Comparison of ENCODE assay signal across 2 cellular contexts in genomic region chr6:15997751-15998388, GRCh38.
TF ChIP-seq lines count a peak whose summit lies in the region.

No MANE protein-coding gene starts in this region.

TF ChIP-seq in SK-N-SH, 30 proteins besides CTCF, POLR2A, EP300 and RAD21:
- TF ChIP-seq, protein P1, sequence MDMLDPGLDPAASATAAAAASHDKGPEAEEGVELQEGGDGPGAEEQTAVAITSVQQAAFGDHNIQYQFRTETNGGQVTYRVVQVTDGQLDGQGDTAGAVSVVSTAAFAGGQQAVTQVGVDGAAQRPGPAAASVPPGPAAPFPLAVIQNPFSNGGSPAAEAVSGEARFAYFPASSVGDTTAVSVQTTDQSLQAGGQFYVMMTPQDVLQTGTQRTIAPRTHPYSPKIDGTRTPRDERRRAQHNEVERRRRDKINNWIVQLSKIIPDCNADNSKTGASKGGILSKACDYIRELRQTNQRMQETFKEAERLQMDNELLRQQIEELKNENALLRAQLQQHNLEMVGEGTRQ (IDR thresholded peaks at IDR 0.05; ENCODE audit: borderline replicate concordance, low read depth, low read length) = no peak
- no peak for TF ChIP-seq YY1 (IDR thresholded peaks at IDR 0.05; ENCODE audit: low read depth)
- TF ChIP-seq, protein P2, sequence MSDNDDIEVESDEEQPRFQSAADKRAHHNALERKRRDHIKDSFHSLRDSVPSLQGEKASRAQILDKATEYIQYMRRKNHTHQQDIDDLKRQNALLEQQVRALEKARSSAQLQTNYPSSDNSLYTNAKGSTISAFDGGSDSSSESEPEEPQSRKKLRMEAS (IDR thresholded peaks at IDR 0.05; ENCODE audit: low read depth) = no peak
- no peak for TF ChIP-seq EZH2phosphoT487 (IDR thresholded peaks at IDR 0.05; ENCODE audit: borderline replicate concordance, low read depth)
- TF ChIP-seq FOXM1 (IDR thresholded peaks at IDR 0.05; ENCODE audit: low read depth) = no peak
- no peak for TF ChIP-seq MEF2A (IDR thresholded peaks at IDR 0.05; ENCODE audit: borderline replicate concordance, low read depth)
- TF ChIP-seq FOXJ3 (CRISPR knock-in tag; IDR thresholded peaks at IDR 0.05) = no peak
- TF ChIP-seq SIN3A (IDR thresholded peaks at IDR 0.05; ENCODE audit: borderline replicate concordance, low read depth, low read length) = no peak
- TF ChIP-seq CHD2 (IDR thresholded peaks at IDR 0.05; ENCODE audit: low read length, partially characterized antibody) = no peak
- no peak for TF ChIP-seq TCF12 (IDR thresholded peaks at IDR 0.05)
- TF ChIP-seq, protein P3, sequence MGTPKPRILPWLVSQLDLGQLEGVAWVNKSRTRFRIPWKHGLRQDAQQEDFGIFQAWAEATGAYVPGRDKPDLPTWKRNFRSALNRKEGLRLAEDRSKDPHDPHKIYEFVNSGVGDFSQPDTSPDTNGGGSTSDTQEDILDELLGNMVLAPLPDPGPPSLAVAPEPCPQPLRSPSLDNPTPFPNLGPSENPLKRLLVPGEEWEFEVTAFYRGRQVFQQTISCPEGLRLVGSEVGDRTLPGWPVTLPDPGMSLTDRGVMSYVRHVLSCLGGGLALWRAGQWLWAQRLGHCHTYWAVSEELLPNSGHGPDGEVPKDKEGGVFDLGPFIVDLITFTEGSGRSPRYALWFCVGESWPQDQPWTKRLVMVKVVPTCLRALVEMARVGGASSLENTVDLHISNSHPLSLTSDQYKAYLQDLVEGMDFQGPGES (IDR thresholded peaks at IDR 0.05; ENCODE audit: low read depth, low read length) = no peak
- TF ChIP-seq SMC3 (IDR thresholded peaks at IDR 0.05; ENCODE audit: low read depth, low read length) = no peak
- TF ChIP-seq RXRA (IDR thresholded peaks at IDR 0.05; ENCODE audit: borderline replicate concordance, low read depth) = no peak

TF ChIP-seq in K562, 482 proteins besides CTCF, POLR2A, EP300 and RAD21 (continued from another document and continues in another):
- TF ChIP-seq SFPQ (IDR thresholded peaks at IDR 0.05; ENCODE audit: low read depth, low read length) = no peak
- no peak for TF ChIP-seq ZNF217 (CRISPR knock-in tag; IDR thresholded peaks at IDR 0.05)
- no peak for TF ChIP-seq ZBTB9 (CRISPR knock-in tag; IDR thresholded peaks at IDR 0.05)
- TF ChIP-seq PHB2 (IDR thresholded peaks at IDR 0.05; ENCODE audit: low read depth) = no peak
- no peak for TF ChIP-seq EWSR1 (IDR thresholded peaks at IDR 0.05; ENCODE audit: borderline replicate concordance, low read depth, partially characterized antibody)
- no peak for TF ChIP-seq TFAM (CRISPR knock-in tag; conservative IDR thresholded peaks at IDR 0.05)
- TF ChIP-seq MYC (IDR thresholded peaks at IDR 0.05; ENCODE audit: low read depth, low read length) = no peak
- TF ChIP-seq MYC (CRISPR knock-in tag; IDR thresholded peaks at IDR 0.05; ENCODE audit: borderline replicate concordance, low read depth) = no peak
- no peak for TF ChIP-seq SRSF1 (IDR thresholded peaks at IDR 0.05; ENCODE audit: low read depth, low read length)
- TF ChIP-seq NFATC3 (IDR thresholded peaks at IDR 0.05) = no peak
- no peak for TF ChIP-seq COPS2 (conservative IDR thresholded peaks at IDR 0.05)
- TF ChIP-seq MTA2 (IDR thresholded peaks at IDR 0.05; ENCODE audit: low read depth) = peak; percentile 46; the same call in 1 of the 2 replicates
- peak; percentile 45; the same call in 1 of the 2 replicates for TF ChIP-seq SMARCE1 (IDR thresholded peaks at IDR 0.05)
- no peak for TF ChIP-seq NFIX (CRISPR knock-in tag; IDR thresholded peaks at IDR 0.05; ENCODE audit: low read depth)
- TF ChIP-seq, protein P4, sequence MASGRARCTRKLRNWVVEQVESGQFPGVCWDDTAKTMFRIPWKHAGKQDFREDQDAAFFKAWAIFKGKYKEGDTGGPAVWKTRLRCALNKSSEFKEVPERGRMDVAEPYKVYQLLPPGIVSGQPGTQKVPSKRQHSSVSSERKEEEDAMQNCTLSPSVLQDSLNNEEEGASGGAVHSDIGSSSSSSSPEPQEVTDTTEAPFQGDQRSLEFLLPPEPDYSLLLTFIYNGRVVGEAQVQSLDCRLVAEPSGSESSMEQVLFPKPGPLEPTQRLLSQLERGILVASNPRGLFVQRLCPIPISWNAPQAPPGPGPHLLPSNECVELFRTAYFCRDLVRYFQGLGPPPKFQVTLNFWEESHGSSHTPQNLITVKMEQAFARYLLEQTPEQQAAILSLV (tag; IDR thresholded peaks at IDR 0.05) = no peak
- peak; percentile 78 for TF ChIP-seq ARID1B (IDR thresholded peaks at IDR 0.05)
- no peak for TF ChIP-seq ZNF696 (CRISPR knock-in tag; conservative IDR thresholded peaks at IDR 0.05)
- TF ChIP-seq, protein P5, sequence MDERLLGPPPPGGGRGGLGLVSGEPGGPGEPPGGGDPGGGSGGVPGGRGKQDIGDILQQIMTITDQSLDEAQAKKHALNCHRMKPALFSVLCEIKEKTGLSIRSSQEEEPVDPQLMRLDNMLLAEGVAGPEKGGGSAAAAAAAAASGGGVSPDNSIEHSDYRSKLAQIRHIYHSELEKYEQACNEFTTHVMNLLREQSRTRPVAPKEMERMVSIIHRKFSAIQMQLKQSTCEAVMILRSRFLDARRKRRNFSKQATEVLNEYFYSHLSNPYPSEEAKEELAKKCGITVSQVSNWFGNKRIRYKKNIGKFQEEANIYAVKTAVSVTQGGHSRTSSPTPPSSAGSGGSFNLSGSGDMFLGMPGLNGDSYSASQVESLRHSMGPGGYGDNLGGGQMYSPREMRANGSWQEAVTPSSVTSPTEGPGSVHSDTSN (CRISPR knock-in tag; IDR thresholded peaks at IDR 0.05; ENCODE audit: low read depth) = no peak
- TF ChIP-seq, protein P5 (tag; conservative IDR thresholded peaks at IDR 0.05; ENCODE audit: low read depth) = 0 out of 2 replicates have a peak, but pooled peaks have one; percentile 18
- TF ChIP-seq ZNF764 (CRISPR knock-in tag; IDR thresholded peaks at IDR 0.05; ENCODE audit: low read depth) = no peak
- TF ChIP-seq, protein P6, sequence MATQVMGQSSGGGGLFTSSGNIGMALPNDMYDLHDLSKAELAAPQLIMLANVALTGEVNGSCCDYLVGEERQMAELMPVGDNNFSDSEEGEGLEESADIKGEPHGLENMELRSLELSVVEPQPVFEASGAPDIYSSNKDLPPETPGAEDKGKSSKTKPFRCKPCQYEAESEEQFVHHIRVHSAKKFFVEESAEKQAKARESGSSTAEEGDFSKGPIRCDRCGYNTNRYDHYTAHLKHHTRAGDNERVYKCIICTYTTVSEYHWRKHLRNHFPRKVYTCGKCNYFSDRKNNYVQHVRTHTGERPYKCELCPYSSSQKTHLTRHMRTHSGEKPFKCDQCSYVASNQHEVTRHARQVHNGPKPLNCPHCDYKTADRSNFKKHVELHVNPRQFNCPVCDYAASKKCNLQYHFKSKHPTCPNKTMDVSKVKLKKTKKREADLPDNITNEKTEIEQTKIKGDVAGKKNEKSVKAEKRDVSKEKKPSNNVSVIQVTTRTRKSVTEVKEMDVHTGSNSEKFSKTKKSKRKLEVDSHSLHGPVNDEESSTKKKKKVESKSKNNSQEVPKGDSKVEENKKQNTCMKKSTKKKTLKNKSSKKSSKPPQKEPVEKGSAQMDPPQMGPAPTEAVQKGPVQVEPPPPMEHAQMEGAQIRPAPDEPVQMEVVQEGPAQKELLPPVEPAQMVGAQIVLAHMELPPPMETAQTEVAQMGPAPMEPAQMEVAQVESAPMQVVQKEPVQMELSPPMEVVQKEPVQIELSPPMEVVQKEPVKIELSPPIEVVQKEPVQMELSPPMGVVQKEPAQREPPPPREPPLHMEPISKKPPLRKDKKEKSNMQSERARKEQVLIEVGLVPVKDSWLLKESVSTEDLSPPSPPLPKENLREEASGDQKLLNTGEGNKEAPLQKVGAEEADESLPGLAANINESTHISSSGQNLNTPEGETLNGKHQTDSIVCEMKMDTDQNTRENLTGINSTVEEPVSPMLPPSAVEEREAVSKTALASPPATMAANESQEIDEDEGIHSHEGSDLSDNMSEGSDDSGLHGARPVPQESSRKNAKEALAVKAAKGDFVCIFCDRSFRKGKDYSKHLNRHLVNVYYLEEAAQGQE (CRISPR knock-in tag; IDR thresholded peaks at IDR 0.05; ENCODE audit: low read depth) = no peak
- TF ChIP-seq, protein P7, sequence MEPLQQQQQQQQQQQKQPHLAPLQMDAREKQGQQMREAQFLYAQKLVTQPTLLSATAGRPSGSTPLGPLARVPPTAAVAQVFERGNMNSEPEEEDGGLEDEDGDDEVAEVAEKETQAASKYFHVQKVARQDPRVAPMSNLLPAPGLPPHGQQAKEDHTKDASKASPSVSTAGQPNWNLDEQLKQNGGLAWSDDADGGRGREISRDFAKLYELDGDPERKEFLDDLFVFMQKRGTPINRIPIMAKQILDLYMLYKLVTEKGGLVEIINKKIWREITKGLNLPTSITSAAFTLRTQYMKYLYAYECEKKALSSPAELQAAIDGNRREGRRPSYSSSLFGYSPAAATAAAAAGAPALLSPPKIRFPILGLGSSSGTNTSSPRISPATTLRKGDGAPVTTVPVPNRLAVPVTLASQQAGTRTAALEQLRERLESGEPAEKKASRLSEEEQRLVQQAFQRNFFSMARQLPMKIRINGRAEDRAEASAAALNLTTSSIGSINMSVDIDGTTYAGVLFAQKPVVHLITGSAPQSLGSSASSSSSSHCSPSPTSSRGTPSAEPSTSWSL (CRISPR knock-in tag; IDR thresholded peaks at IDR 0.05; ENCODE audit: borderline replicate concordance) = no peak
- TF ChIP-seq DMBX1 (CRISPR knock-in tag; IDR thresholded peaks at IDR 0.05; ENCODE audit: borderline replicate concordance) = no peak
- TF ChIP-seq FOXK2 (conservative IDR thresholded peaks at IDR 0.05 in 1 of 2, IDR thresholded peaks at IDR 0.05 in 1 of 2; ENCODE audit: low read depth in 2 of 2) = peak in 1 of 2 experiments; percentile 55; a peak in 2 of 4 replicates
- no peak for TF ChIP-seq KHSRP (IDR thresholded peaks at IDR 0.05)
- TF ChIP-seq JUND (IDR thresholded peaks at IDR 0.05; ENCODE audit: borderline replicate concordance, low read depth, low read length) = no peak
- no peak for TF ChIP-seq JUND (tag; IDR thresholded peaks at IDR 0.05; ENCODE audit: borderline replicate concordance, low read depth, low read length)
- TF ChIP-seq ZBTB8A (IDR thresholded peaks at IDR 0.05; ENCODE audit: partially characterized antibody) = no peak
- TF ChIP-seq ZNF766 (CRISPR knock-in tag; conservative IDR thresholded peaks at IDR 0.05) = no peak
- no peak for TF ChIP-seq SNIP1 (IDR thresholded peaks at IDR 0.05; ENCODE audit: low read depth)
- peak; percentile 36; the same call in 1 of the 2 replicates for TF ChIP-seq CTBP1 (IDR thresholded peaks at IDR 0.05; ENCODE audit: borderline replicate concordance)
- TF ChIP-seq HDAC1 (IDR thresholded peaks at IDR 0.05) = 0 out of 4 replicates have a peak, but pooled peaks of 1 of the 2 experiments have one; percentile 45
- no peak for TF ChIP-seq ZNF75A (CRISPR knock-in tag; IDR thresholded peaks at IDR 0.05)
- TF ChIP-seq NFIC (IDR thresholded peaks at IDR 0.05) = 0 out of 2 replicates have a peak, but pooled peaks have one; percentile 17
- TF ChIP-seq POLR2AphosphoS5 (IDR thresholded peaks at IDR 0.05; ENCODE audit: control insufficient read depth, insufficient read depth, low read depth, low read length) = no peak
- no peak for TF ChIP-seq OTX1 (CRISPR knock-in tag; IDR thresholded peaks at IDR 0.05)
- peak; percentile 40; the same call in 1 of the 2 replicates for TF ChIP-seq DPF2 (IDR thresholded peaks at IDR 0.05)
- peak; percentile 49 for TF ChIP-seq CBFA2T3 (IDR thresholded peaks at IDR 0.05)
- no peak for TF ChIP-seq NFXL1 (CRISPR knock-in tag; IDR thresholded peaks at IDR 0.05)
- no peak for TF ChIP-seq MCM5 (IDR thresholded peaks at IDR 0.05; ENCODE audit: low read depth)
- no peak for TF ChIP-seq HDGF (IDR thresholded peaks at IDR 0.05)
- TF ChIP-seq IRF2 (CRISPR knock-in tag; IDR thresholded peaks at IDR 0.05) = no peak
- TF ChIP-seq HMBOX1 (IDR thresholded peaks at IDR 0.05) = no peak
- TF ChIP-seq SMARCA5 (IDR thresholded peaks at IDR 0.05) = no peak
